In the genomic region with DNA sequence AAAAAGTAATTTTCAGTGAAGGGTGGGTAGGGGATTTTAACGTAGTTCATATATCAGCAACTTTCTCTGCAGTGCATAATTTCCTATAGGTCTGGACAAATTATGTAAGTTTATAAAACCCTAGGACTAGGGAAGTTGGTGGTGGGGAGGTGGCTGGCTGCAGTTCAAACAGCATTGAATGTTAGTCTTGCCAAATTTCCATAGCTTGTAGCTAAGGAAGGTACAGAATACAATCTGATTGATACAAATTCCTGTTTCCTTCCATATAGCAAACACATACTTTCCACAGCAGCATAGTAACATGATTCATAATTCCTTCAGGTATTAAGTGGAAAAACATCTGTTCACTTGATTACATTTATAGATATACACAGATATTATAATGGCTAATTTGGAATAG, we compare ENCODE assay signal across 26 cellular contexts.
"Had no signal": no experiment of that assay in that cellular context is flagged by ENCODE, and none has a peak within 500 bp of the region (broad histone marks: within the 10 kb centered on the region; RNA-seq: fewer than 3 reads in every experiment).

No MANE protein-coding gene starts in this region.

- H3K4me3 Mint-ChIP-seq: memory B cell; naive thymus-derived CD8-positive, alpha-beta T cell; nephron progenitor cell; neural progenitor cell; stimulated activated memory B cell treated with anti-CD40 and anti-IgM and Interleukin-4, amounts not matched to agents 10 μg/mL and 1 μg/mL and 100 μg/mL, for 72 hours; stimulated activated naive CD8-positive, alpha-beta T cell treated with anti-CD3 and anti-CD28 coated beads, Interleukin-15, amount 100 ng/mL, for 72 hours; type B pancreatic cell had no signal

- H3K79me2 ChIP-seq: parathyroid adenoma had no signal

- H3K36me3 Mint-ChIP-seq: memory B cell; naive thymus-derived CD8-positive, alpha-beta T cell; neural progenitor cell; stimulated activated memory B cell treated with anti-CD40 and anti-IgM and Interleukin-4, amounts not matched to agents 10 μg/mL and 1 μg/mL and 100 μg/mL, for 72 hours; type B pancreatic cell had no signal

- H3K27ac ChIP-seq: left ventricle myocardium inferior, neural progenitor cell, neutrophil, parathyroid adenoma, psoas muscle, right atrium auricular region, right lobe of liver, tibial nerve, uterus had no signal

- H3K27ac Mint-ChIP-seq: memory B cell; naive thymus-derived CD8-positive, alpha-beta T cell; nephron progenitor cell; neural progenitor cell; stimulated activated memory B cell treated with anti-CD40 and anti-IgM and Interleukin-4, amounts not matched to agents 10 μg/mL and 1 μg/mL and 100 μg/mL, for 72 hours; stimulated activated naive CD8-positive, alpha-beta T cell treated with anti-CD3 and anti-CD28 coated beads, Interleukin-15, amount 100 ng/mL, for 72 hours; type B pancreatic cell had no signal

- H3K36me3 ChIP-seq: left ventricle myocardium inferior, neural progenitor cell, neutrophil, right atrium auricular region, right lobe of liver, tibial nerve, uterus had no signal

- H3K4me3 ChIP-seq: left ventricle myocardium inferior, lung, neural progenitor cell, psoas muscle, right atrium auricular region, right lobe of liver, smooth muscle cell, tibial nerve, uterus had no signal

- H3K27me3 Mint-ChIP-seq: memory B cell; naive thymus-derived CD8-positive, alpha-beta T cell; stimulated activated memory B cell treated with anti-CD40 and anti-IgM and Interleukin-4, amounts not matched to agents 10 μg/mL and 1 μg/mL and 100 μg/mL, for 72 hours; stimulated activated naive CD8-positive, alpha-beta T cell treated with anti-CD3 and anti-CD28 coated beads, Interleukin-15, amount 100 ng/mL, for 72 hours; type B pancreatic cell had no signal

- H2AFZ ChIP-seq: neural progenitor cell, parathyroid adenoma had no signal

- H3K4me1 ChIP-seq: left ventricle myocardium inferior, neural progenitor cell, parathyroid adenoma, psoas muscle, right atrium auricular region, right lobe of liver, tibial nerve, uterus had no signal

- DNase-seq: hippocampal formation; kidney; left ventricle myocardium inferior; naive thymus-derived CD8-positive, alpha-beta T cell; nephron progenitor cell; occipital lobe; psoas muscle; right lobe of liver; stimulated activated CD4-positive, alpha-beta T cell treated with anti-CD3 and anti-CD28 coated beads, Interleukin-1b, Interleukin-23, amount 100 ng/mL, for 48 hours; stimulated activated CD4-positive, alpha-beta T cell treated with anti-CD3 and anti-CD28 coated beads, Interleukin-2, amount 100 ng/mL, for 48 hours; stimulated activated CD4-positive, alpha-beta T cell treated with anti-CD3 and anti-CD28 coated beads, Interleukin-4, amount 100 ng/mL, for 4 hours; stimulated activated CD8-positive, alpha-beta memory T cell treated with anti-CD3 and anti-CD28 coated beads, Interleukin-4, amount 100 ng/mL, for 48 hours; stimulated activated naive CD4-positive, alpha-beta T cell treated with Interleukin-2 at 50 U/mL for 16 hours; stimulated activated naive CD8-positive, alpha-beta T cell treated with anti-CD3 and anti-CD28 coated beads, Interleukin-15, amount 100 ng/mL, for 72 hours; substantia nigra; uterus had no signal

- H3K4me1 Mint-ChIP-seq: memory B cell; naive thymus-derived CD8-positive, alpha-beta T cell; nephron progenitor cell; neural progenitor cell; stimulated activated memory B cell treated with anti-CD40 and anti-IgM and Interleukin-4, amounts not matched to agents 10 μg/mL and 1 μg/mL and 100 μg/mL, for 72 hours; stimulated activated naive CD8-positive, alpha-beta T cell treated with anti-CD3 and anti-CD28 coated beads, Interleukin-15, amount 100 ng/mL, for 72 hours had no signal

- H3K27me3 ChIP-seq: neural progenitor cell, neutrophil, right atrium auricular region, right lobe of liver, tibial nerve, uterus had no signal

- H3K4me2 ChIP-seq: neural progenitor cell, smooth muscle cell had no signal

- H3K9ac ChIP-seq: neural progenitor cell, parathyroid adenoma had no signal

- H3K9me3 ChIP-seq: left ventricle myocardium inferior, neutrophil, psoas muscle, right atrium auricular region, right lobe of liver, tibial nerve, uterus had no signal

- ATAC-seq: naive thymus-derived CD8-positive, alpha-beta T cell; psoas muscle; right lobe of liver; stimulated activated memory B cell treated with anti-CD40 and anti-IgM and Interleukin-4, amounts not matched to agents 10 μg/mL and 1 μg/mL and 100 μg/mL, for 72 hours; stimulated activated naive CD8-positive, alpha-beta T cell treated with anti-CD3 and anti-CD28 coated beads, Interleukin-15, amount 100 ng/mL, for 72 hours had no signal

- H3K9me3 Mint-ChIP-seq: memory B cell; naive thymus-derived CD8-positive, alpha-beta T cell; nephron progenitor cell; neural progenitor cell; stimulated activated memory B cell treated with anti-CD40 and anti-IgM and Interleukin-4, amounts not matched to agents 10 μg/mL and 1 μg/mL and 100 μg/mL, for 72 hours; type B pancreatic cell had no signal
